Comparison of ENCODE assay signal across 8 cellular contexts in the genomic region with DNA sequence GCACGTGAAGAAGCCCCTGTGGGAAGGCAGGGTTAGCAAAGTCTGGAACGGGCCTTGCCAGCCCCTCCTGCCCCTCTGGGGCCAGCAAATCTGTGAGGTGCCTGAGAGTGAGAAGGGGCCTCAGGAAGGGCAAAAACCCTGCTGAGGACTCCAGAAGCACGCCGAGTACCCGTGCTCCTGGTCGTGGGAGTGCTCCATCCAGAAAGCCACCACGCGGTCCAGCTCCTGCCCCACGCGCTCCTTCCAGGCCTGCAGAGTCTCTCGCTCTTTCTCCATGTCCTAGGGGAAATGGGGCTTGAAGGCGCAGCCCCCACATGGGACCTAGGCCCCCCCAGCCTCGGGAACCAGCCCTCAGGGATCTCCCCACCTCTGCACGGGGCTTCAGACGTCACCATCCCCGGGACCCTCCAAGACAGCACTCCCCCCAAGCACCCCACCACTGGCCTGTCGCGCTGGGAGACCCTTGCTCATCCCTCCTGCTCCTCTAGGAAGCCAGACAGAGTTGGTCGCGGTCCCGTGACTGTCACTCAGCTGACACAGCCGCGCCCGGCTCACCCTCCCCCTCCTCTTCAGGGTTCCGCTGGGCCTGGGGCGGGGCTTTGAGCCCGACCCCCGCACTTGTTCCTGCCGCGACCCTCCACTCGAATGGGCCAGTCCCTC. TPM values are rescaled to one million over a fixed set of nuclear protein-coding genes. Genes with fewer than 3 reads are reported as not detected.
DNase-seq lines count a peak whose midpoint lies in the region; ATAC-seq and TF ChIP-seq lines count a peak whose summit lies in the region.

TSS of gene RENBP (minus strand) at position 504 of the 660 bp plus-strand sequence. CDS start at position 471, 33 bp downstream.

- H3K27ac ChIP-seq in duodenal mucosa (ENCODE audit: low read depth, low read length) (peak within 1 kb of the TSS; percentile 50), upper lobe of right lung (peak within 1 kb of the TSS; percentile 47)

- peak; percentile 77 for ATAC-seq in upper lobe of right lung
- no peak for ATAC-seq in GM19467 (IDR thresholded peaks at IDR 0.05; ENCODE audit: unreplicated experiment)

- TF ChIP-seq CTCF in upper lobe of right lung (IDR thresholded peaks at IDR 0.05) = no peak

- intact Hi-C loops in upper lobe of right lung (cut with DNase I) = no loop called here

- peaks cover 0 to 11% of the 10 kb centered on the region in 2 donors for H3K4me1 ChIP-seq in duodenal mucosa (ENCODE audit: control insufficient read depth in 1 of 2, insufficient read depth in 2 of 2, low read length in 2 of 2)
- H3K4me1 ChIP-seq in upper lobe of right lung = peaks cover 2% of the 10 kb centered on the region

- H3K4me3 ChIP-seq in duodenal mucosa (ENCODE audit: low read depth in 1 of 2, low read length in 2 of 2) = peak within 1 kb of the TSS; percentile 50 to 51
- H3K4me3 ChIP-seq in upper lobe of right lung = peak within 1 kb of the TSS; percentile 51
- no peak within 1 kb of the TSS for H3K4me3 ChIP-seq in MG63

- H3K36me3 ChIP-seq in duodenal mucosa (ENCODE audit: control insufficient read depth in 1 of 2, insufficient read depth in 2 of 2, low read length in 2 of 2) (no peaks in the 10 kb centered on the region), upper lobe of right lung (peaks cover 1% of the 10 kb centered on the region), MG63 (no peaks in the 10 kb centered on the region; the same call in 1 of the 2 replicates)

- peak; percentile 25 for DNase-seq in GM03348 (ENCODE audit: low spot score)
- DNase-seq in SK-N-DZ (ENCODE audit: low spot score) = peak; percentile 57
- DNase-seq in midbrain (lab: John Stamatoyannopoulos, UW) = peak; percentile 38
- DNase-seq in upper lobe of right lung = peak; percentile 86
- no peak for DNase-seq in MG63
- no peak for DNase-seq in activated gamma-delta T cell treated with Interleukin-2 at 50 U/mL for 16 hours

- H3K9me3 ChIP-seq in duodenal mucosa (ENCODE audit: control insufficient read depth in 1 of 2, low read length in 2 of 2) (no peaks in the 10 kb centered on the region), upper lobe of right lung (no peaks in the 10 kb centered on the region), MG63 (no peaks in the 10 kb centered on the region)

- H3K27me3 ChIP-seq in duodenal mucosa (ENCODE audit: control insufficient read depth in 1 of 2, insufficient read depth in 2 of 2, low read length in 2 of 2) (no peaks in the 10 kb centered on the region), upper lobe of right lung (no peaks in the 10 kb centered on the region), MG63 (no peaks in the 10 kb centered on the region)

- H3K9ac ChIP-seq in duodenal mucosa (ENCODE audit: low read depth in 1 of 2, low read length in 2 of 2) = no peak within 1 kb of the TSS

RNA-seq across cellular contexts. Expression of gene RENBP, which starts in this region (rescaled TPM):
- polyA plus RNA-seq in SK-N-DZ (2014; cell fraction: cytosol; rRNA removed) = 5.3 and 8.1 TPM in 2 replicates
- polyA plus RNA-seq in SK-N-DZ (2014; cell fraction: nucleus; rRNA removed) = 24.6 and 28.8 TPM in 2 replicates
- 46.4 TPM for total RNA-seq in upper lobe of right lung
- total RNA-seq in MG63 (2014; rRNA removed; shearing (Covaris generic); ENCODE audit: low replicate concordance) = not detected in 2 replicates

Comparison
In these comparisons a context has a peak if more than half of its experiments do, and no peak if none do; other contexts are left out.
1. RNA of gene RENBP (total RNA-seq): 46.4 TPM in upper lobe of right lung (single experiment); not detected in MG63; every median in the first group is over 10 times any median in the second.
2. DNase-seq: peak in GM03348 (single experiment), SK-N-DZ (single experiment), midbrain (single experiment) and upper lobe of right lung (single experiment); none in MG63 (single experiment) and activated gamma-delta T cell treated with Interleukin-2 at 50 U/mL for 16 hours (single experiment).